18 cellular contexts compared by ENCODE assay signal in genomic region chr2:68425503-68425902, GRCh38. TPM values are rescaled to one million over a fixed set of nuclear protein-coding genes. Genes with fewer than 3 reads are reported as not detected.
A peak's percentile ranks its signal among the peaks of the same experiment; 100 is the strongest.
DNase-seq lines count a peak whose midpoint lies in the region; ATAC-seq and TF ChIP-seq lines count a peak whose summit lies in the region.
"Had no signal": no experiment of that assay in that cellular context is flagged by ENCODE, and none has a peak within 500 bp of the region (broad histone marks: within the 10 kb centered on the region; RNA-seq: fewer than 3 reads in every experiment).

No MANE protein-coding gene starts in this region.

- no peaks in the 10 kb centered on the region for H3K9me2 ChIP-seq in MM.1S (replicated peaks; ENCODE audit: insufficient read depth, low read length)
- H3K9me2 ChIP-seq in SU-DHL-6 (replicated peaks; ENCODE audit: insufficient read depth, low read length) = no peaks in the 10 kb centered on the region

- TF ChIP-seq CTCF in MM.1S (IDR thresholded peaks at IDR 0.05; ENCODE audit: low read length) = no peak
- no peak for TF ChIP-seq CTCF in SU-DHL-6 (IDR thresholded peaks at IDR 0.05; ENCODE audit: insufficient read depth, low read length, poor library complexity, severe bottlenecking)
- no peak for TF ChIP-seq CTCF in spleen (IDR thresholded peaks at IDR 0.05 in 8 of 11, conservative IDR thresholded peaks at IDR 0.05 in 3 of 11)

- H3F3A ChIP-seq in MM.1S (ENCODE audit: insufficient read depth, low read length) (peaks cover 26% of the 10 kb centered on the region), SU-DHL-6 (ENCODE audit: insufficient read depth) (peaks cover 32% of the 10 kb centered on the region)

- no peak overlapping the region for H2AFZ ChIP-seq in MM.1S (ENCODE audit: low read length)
- no peak overlapping the region for H2AFZ ChIP-seq in SU-DHL-6 (ENCODE audit: low read depth, low read length, severe bottlenecking)

- peak; percentile 29 for DNase-seq in CD1c-positive myeloid dendritic cell (ENCODE audit: extremely low spot score)
- no peak for DNase-seq in MM.1S
- DNase-seq in spleen = no peak
- no peak for DNase-seq in activated naive CD4-positive, alpha-beta T cell treated with anti-CD3 and anti-CD28 coated beads, Interleukin-2, amount 50 U/mL, for 16 hours
- DNase-seq in activated T-cell treated with anti-CD3 and anti-CD28 coated beads, Interleukin-2, amount 50 U/mL, for 24 hours = no peak
- DNase-seq: CD8-positive, alpha-beta T cell; H9; HFFc6; NCI-H1105; NCI-H146; NCI-H2029 treated with DMSO at 0.1 percent for 48 hours; NCI-H226; NCI-H510A treated with DMSO at 0.1 percent for 48 hours; NCI-H748 treated with DMSO at 0.1 percent for 48 hours had no signal

- no peaks in the 10 kb centered on the region for H3K9me3 Mint-ChIP-seq in activated T-cell treated with anti-CD3 and anti-CD28 coated beads, Interleukin-2, amount 50 U/mL, for 24 hours
- H3K9me3 Mint-ChIP-seq: CD8-positive, alpha-beta T cell; H9; HFFc6; IgD-negative memory B cell had no signal

- no peak overlapping the region for H3K4me3 ChIP-seq in MM.1S (ENCODE audit: low read length)
- no peak overlapping the region for H3K4me3 ChIP-seq in SU-DHL-6 (ENCODE audit: insufficient read depth, low read length, poor library complexity, severe bottlenecking)
- no peak overlapping the region for H3K4me3 ChIP-seq in spleen
- H3K4me3 ChIP-seq: A549 had no signal

- H3K9me3 ChIP-seq in MM.1S (replicated peaks; ENCODE audit: insufficient read depth, low read length) (no peaks in the 10 kb centered on the region), SU-DHL-6 (ENCODE audit: insufficient read depth, low read length) (no peaks in the 10 kb centered on the region), spleen (no peaks in the 10 kb centered on the region)
- H3K9me3 ChIP-seq: A549 had no signal

- peaks cover 59% of the 10 kb centered on the region for H3K4me1 ChIP-seq in MM.1S (ENCODE audit: low read length)
- peaks cover 34 to 86% (median 63%) of the 10 kb centered on the region in 6 donors for H3K4me1 ChIP-seq in spleen

- no peak overlapping the region for H3K27ac Mint-ChIP-seq in activated T-cell treated with anti-CD3 and anti-CD28 coated beads, Interleukin-2, amount 50 U/mL, for 24 hours
- H3K27ac Mint-ChIP-seq: CD8-positive, alpha-beta T cell; H9; HFFc6; IgD-negative memory B cell had no signal

- no peak for ATAC-seq in GM21447 (IDR thresholded peaks at IDR 0.05; ENCODE audit: unreplicated experiment)
- ATAC-seq: A549; CD8-positive, alpha-beta T cell had no signal

- 70 to 90% (median 79%) methylated on average over 3 of the region's 3 CpGs for WGBS in spleen, 5 donors

- no peak overlapping the region for H3K4me3 Mint-ChIP-seq in activated T-cell treated with anti-CD3 and anti-CD28 coated beads, Interleukin-2, amount 50 U/mL, for 24 hours
- H3K4me3 Mint-ChIP-seq: CD8-positive, alpha-beta T cell; H9; HFFc6; IgD-negative memory B cell had no signal

- 0 out of 2 replicates have a peak overlapping the region, but pooled peaks have one; percentile 65 for H3K4me2 ChIP-seq in MM.1S (ENCODE audit: low read depth, low read length)
- H3K4me2 ChIP-seq in SU-DHL-6 (ENCODE audit: low read depth, low read length, poor library complexity, severe bottlenecking) = peak overlapping the region; percentile 84
- H3K4me2 ChIP-seq: A549 had no signal

- no peaks in the 10 kb centered on the region for H3K36me3 Mint-ChIP-seq in activated T-cell treated with anti-CD3 and anti-CD28 coated beads, Interleukin-2, amount 50 U/mL, for 24 hours (ENCODE audit: low read depth)
- H3K36me3 Mint-ChIP-seq: CD8-positive, alpha-beta T cell had no signal

- H4K20me1 ChIP-seq in MM.1S (ENCODE audit: insufficient read depth, low read length) = no peaks in the 10 kb centered on the region
- H4K20me1 ChIP-seq in SU-DHL-6 (ENCODE audit: low read depth, low read length) = no peaks in the 10 kb centered on the region

- H3K27me3 ChIP-seq in MM.1S (replicated peaks; ENCODE audit: insufficient read depth, low read length) = no peaks in the 10 kb centered on the region
- no peaks in the 10 kb centered on the region for H3K27me3 ChIP-seq in SU-DHL-6 (ENCODE audit: low read length)
- H3K27me3 ChIP-seq in spleen (replicated peaks in 1 of 7) = no peaks in the 10 kb centered on the region

- H3K79me2 ChIP-seq in MM.1S (ENCODE audit: low read length) (no peaks in the 10 kb centered on the region), SU-DHL-6 (ENCODE audit: insufficient read depth, low read length) (no peaks in the 10 kb centered on the region)

- intact Hi-C loops in spleen (cut with DNase I; ENCODE audit: low total_unique reads) = loop anchor here (10.0 kb wide), 1 partner anchor 51 kb away; no protein-coding TSS in a partner anchor

- H3K9ac ChIP-seq in MM.1S (ENCODE audit: low read length) = no peak overlapping the region
- H3K9ac ChIP-seq in SU-DHL-6 (ENCODE audit: low read length) = no peak overlapping the region

- no peaks in the 10 kb centered on the region for H3K27me3 Mint-ChIP-seq in activated T-cell treated with anti-CD3 and anti-CD28 coated beads, Interleukin-2, amount 50 U/mL, for 24 hours
- H3K27me3 Mint-ChIP-seq: IgD-negative memory B cell had no signal

- TF ChIP-seq POLR2A in spleen (IDR thresholded peaks at IDR 0.05) = no peak

- H3K4me1 Mint-ChIP-seq in activated T-cell treated with anti-CD3 and anti-CD28 coated beads, Interleukin-2, amount 50 U/mL, for 24 hours (ENCODE audit: low read depth) = peaks cover 14% of the 10 kb centered on the region

- H3K27ac ChIP-seq in MM.1S (ENCODE audit: low read length) = no peak overlapping the region
- H3K27ac ChIP-seq in SU-DHL-6 (ENCODE audit: low read depth, low read length) = no peak overlapping the region
- H3K27ac ChIP-seq in spleen = peak overlapping the region in 7 of 8 donors; percentile 9 to 83 (median 75)
- H3K27ac ChIP-seq: A549 had no signal

- H3K36me3 ChIP-seq in MM.1S (replicated peaks; ENCODE audit: insufficient read depth, low read length) (no peaks in the 10 kb centered on the region), SU-DHL-6 (ENCODE audit: low read length) (no peaks in the 10 kb centered on the region), spleen (no peaks in the 10 kb centered on the region)

RNA-seq across cellular contexts. Expression of gene FBXO48, which starts 41.6 kb away (rescaled TPM):
- total RNA-seq in spleen = 1 to 10 TPM; 1.2 to 2.6 (median 2.3) TPM
- under 1 TPM; 0.72 to 0.99 (median 0.79) TPM for polyA plus RNA-seq in spleen

RNA-seq across cellular contexts. Expression of gene APLF, which starts 41.9 kb away (rescaled TPM):
- total RNA-seq in spleen = 1 to 10 TPM; 4.1 to 7.2 (median 6.0) TPM
- polyA plus RNA-seq in spleen = 1 to 10 TPM; 1.1 to 1.6 (median 1.5) TPM

Comparison
In these comparisons a context has a peak if more than half of its experiments do, and no peak if none do; other contexts are left out.
1. H3K27ac ChIP-seq: peak in spleen (7 of 8); none in MM.1S (single experiment) and SU-DHL-6 (single experiment).